Comparison of ENCODE assay signal across 2 cellular contexts in the genomic region with DNA sequence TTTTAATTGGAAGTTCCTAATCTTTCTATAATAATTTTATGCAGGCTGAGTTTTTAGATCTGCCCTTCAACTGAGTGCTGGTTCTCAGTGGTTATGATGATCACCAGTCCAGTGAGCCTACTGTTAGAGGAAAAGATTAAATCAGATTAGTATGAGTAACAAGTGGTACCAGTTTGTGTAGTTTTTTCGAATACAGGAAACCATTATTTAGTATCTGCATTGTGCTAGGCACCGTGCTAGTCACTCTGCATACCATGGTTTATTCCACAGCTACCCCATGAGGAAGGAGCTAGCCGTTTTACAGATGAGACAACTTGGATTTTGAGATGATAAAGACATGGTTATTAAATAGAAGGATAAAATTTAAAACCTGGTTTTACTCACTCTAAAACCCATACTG.
"Had no signal": no experiment of that assay in that cellular context is flagged by ENCODE, and none has a peak within 500 bp of the region (broad histone marks: within the 10 kb centered on the region; RNA-seq: fewer than 3 reads in every experiment).

No MANE protein-coding gene starts in this region.

- ATAC-seq: GM12878 had no signal

- DNase-seq: GDM1 had no signal
